In the genomic region with DNA sequence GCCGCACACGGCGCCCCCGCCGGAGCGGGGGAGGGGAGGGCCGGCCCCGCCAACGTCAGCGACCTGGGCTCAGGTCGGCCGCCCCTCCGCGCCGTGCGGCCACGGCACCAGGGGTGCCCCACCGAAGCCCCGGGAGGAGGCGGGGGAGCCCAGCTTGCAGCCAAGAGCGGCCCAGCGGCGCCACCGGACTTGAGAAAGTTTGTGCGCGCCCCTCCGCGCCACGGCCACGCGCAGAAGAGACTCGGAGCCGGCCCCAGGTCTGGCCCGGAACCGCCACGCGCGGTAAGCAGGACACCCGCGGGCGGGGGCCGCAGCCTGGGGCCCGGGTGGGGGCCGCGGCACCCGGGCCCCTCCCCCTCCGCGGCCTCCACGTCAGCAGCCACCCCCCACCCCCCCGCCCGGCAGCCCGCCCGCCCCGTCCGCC, we compare ENCODE assay signal across 8 cellular contexts. TPM values are rescaled to one million over a fixed set of nuclear protein-coding genes. Genes with fewer than 3 reads are reported as not detected.
A peak's percentile ranks its signal among the peaks of the same experiment; 100 is the strongest.
DNase-seq lines count a peak whose midpoint lies in the region; ATAC-seq, FAIRE-seq and TF ChIP-seq lines count a peak whose summit lies in the region.

No MANE protein-coding gene starts in this region.

- peak overlapping the region; percentile 79 for H3K27ac ChIP-seq in astrocyte (ENCODE audit: low read depth, low read length)

- H3K36me3 Mint-ChIP-seq in Caco-2 (ENCODE audit: insufficient read depth, unreplicated experiment) (peaks cover 56% of the 10 kb centered on the region), astrocyte (ENCODE audit: low read depth, unreplicated experiment) (peaks cover 30% of the 10 kb centered on the region)

- intact Hi-C loops in Caco-2 (cut with micrococcal nuclease; ENCODE audit: unreplicated experiment): loop anchor here (2.0 kb wide), 1 partner anchor 42 kb away; a partner anchor contains a TSS

- no TSS peak for BruUV-seq in Caco-2 (replicated peaks; lab: Mats Ljungman, UMichigan)

- ATAC-seq in GM21423 (IDR thresholded peaks at IDR 0.05; ENCODE audit: unreplicated experiment): peak; percentile 36

- H3K9me3 Mint-ChIP-seq in Caco-2 (ENCODE audit: unreplicated experiment) (peaks cover 9% of the 10 kb centered on the region), astrocyte (ENCODE audit: unreplicated experiment) (peaks cover 3% of the 10 kb centered on the region)

- H3K4me3 ChIP-seq in Caco-2 (ENCODE audit: low read depth, low read length) (peak overlapping the region; percentile 49), Loucy (ENCODE audit: low read length, poor library complexity, severe bottlenecking) (peak overlapping the region; percentile 91), astrocyte (ENCODE audit: insufficient read depth, low read depth, low read length) (peak overlapping the region; percentile 89), iPS-18c (ENCODE audit: insufficient read depth, low read depth, low read length) (peak overlapping the region; percentile 59)

- no peak for FAIRE-seq in astrocyte (lab: Jason Lieb, UNC)

- H3K79me2 ChIP-seq in Loucy (ENCODE audit: insufficient read depth, low read length) (peaks cover 80% of the 10 kb centered on the region), astrocyte (ENCODE audit: insufficient read depth, low read length) (peaks cover 96% of the 10 kb centered on the region)

- H3K27me3 ChIP-seq in Caco-2 (replicated peaks; ENCODE audit: control insufficient read depth, insufficient read depth, low read length): no peaks in the 10 kb centered on the region
- H3K27me3 ChIP-seq in Loucy (ENCODE audit: insufficient read depth, low read length, poor library complexity, severe bottlenecking): no peaks in the 10 kb centered on the region
- H3K27me3 ChIP-seq in astrocyte (ENCODE audit: insufficient read depth, low read length): no peaks in the 10 kb centered on the region

- peak overlapping the region; percentile 44; the same call in 1 of the 2 replicates for H2AFZ ChIP-seq in Loucy (ENCODE audit: low read length)
- H2AFZ ChIP-seq in astrocyte (ENCODE audit: low read depth, low read length): no peak overlapping the region

- H3K27me3 Mint-ChIP-seq in Caco-2 (ENCODE audit: insufficient read depth, unreplicated experiment) (no peaks in the 10 kb centered on the region), astrocyte (ENCODE audit: low read depth, unreplicated experiment) (no peaks in the 10 kb centered on the region)

- DNase-seq in Caco-2: peak in 1 of 2 experiments; percentile 39
- no peak for DNase-seq in astrocyte (ENCODE audit: low read depth)
- DNase-seq in stimulated activated CD8-positive, alpha-beta memory T cell treated with anti-CD3 and anti-CD28 coated beads, Interleukin-4, amount 100 ng/mL, for 24 hours (ENCODE audit: low read depth): peak; percentile 4
- DNase-seq in MV-4-11 (lab: John Stamatoyannopoulos, UW): no peak
- no peak for DNase-seq in epidermal melanocyte (ENCODE audit: insufficient read length, low spot score)

- peak overlapping the region; percentile 84 for H3K4me2 ChIP-seq in Loucy (ENCODE audit: low read depth, low read length, poor library complexity, severe bottlenecking)
- peak overlapping the region; percentile 88 for H3K4me2 ChIP-seq in astrocyte (ENCODE audit: low read length)

- H3K4me3 Mint-ChIP-seq in Caco-2 (ENCODE audit: unreplicated experiment) (peak overlapping the region; percentile 77), astrocyte (ENCODE audit: unreplicated experiment) (no peak overlapping the region)

- no peaks in the 10 kb centered on the region for H3K9me3 ChIP-seq in Caco-2
- H3K9me3 ChIP-seq in Loucy (ENCODE audit: insufficient read depth, low read depth, low read length): 0 out of 2 replicates have a peak, but pooled peaks cover 7% of the 10 kb centered on the region
- no peaks in the 10 kb centered on the region for H3K9me3 ChIP-seq in astrocyte (ENCODE audit: insufficient read depth, low read depth, low read length)
- no peaks in the 10 kb centered on the region for H3K9me3 ChIP-seq in iPS-18c (ENCODE audit: control insufficient read depth, insufficient read depth, low read length)

- H3K36me3 ChIP-seq in Caco-2 (ENCODE audit: control insufficient read depth, insufficient read depth, low read length) (no peaks in the 10 kb centered on the region; the same call in 1 of the 2 replicates), Loucy (ENCODE audit: insufficient read depth, low read length) (peaks cover 11% of the 10 kb centered on the region; the same call in 1 of the 2 replicates), astrocyte (ENCODE audit: insufficient read depth, low read length) (peaks cover 13% of the 10 kb centered on the region)

- no peak for TF ChIP-seq CTCF in Caco-2 (IDR thresholded peaks at IDR 0.05; ENCODE audit: insufficient read depth in 1 of 2, low read depth in 1 of 2, low read length in 1 of 2, severe bottlenecking in 1 of 2, unreplicated experiment in 1 of 2)
- TF ChIP-seq CTCF in Loucy (conservative IDR thresholded peaks at IDR 0.05; ENCODE audit: low read length): no peak
- TF ChIP-seq CTCF in astrocyte (IDR thresholded peaks at IDR 0.05; ENCODE audit: insufficient read depth, low read depth, low read length): no peak

- H3K9ac ChIP-seq in Loucy (ENCODE audit: low read depth, low read length, poor library complexity, severe bottlenecking): peak overlapping the region; percentile 73
- H3K9ac ChIP-seq in astrocyte (ENCODE audit: low read length): peak overlapping the region; percentile 92

- CTCF ChIA-PET in Caco-2 (lab: Charles Lee): no interaction called here

- H3K4me1 ChIP-seq in Caco-2 (peaks cover 11% of the 10 kb centered on the region; the same call in 1 of the 2 replicates), Loucy (ENCODE audit: insufficient read depth, low read length, poor library complexity, severe bottlenecking) (peaks cover 28% of the 10 kb centered on the region), astrocyte (ENCODE audit: insufficient read depth, low read length) (peaks cover 33% of the 10 kb centered on the region)

- H3K27ac Mint-ChIP-seq in Caco-2 (ENCODE audit: unreplicated experiment): peak overlapping the region; percentile 76
- no peak overlapping the region for H3K27ac Mint-ChIP-seq in astrocyte (ENCODE audit: unreplicated experiment)

- H3F3A ChIP-seq in Loucy (ENCODE audit: low read depth): no peaks in the 10 kb centered on the region

- H3K9me2 ChIP-seq in Loucy (replicated peaks; ENCODE audit: low read depth, low read length): no peaks in the 10 kb centered on the region

- POLR2A ChIA-PET in Caco-2 (lab: Charles Lee): no interaction called here

- H4K20me1 ChIP-seq in Loucy (ENCODE audit: insufficient read depth, low read length, poor library complexity, severe bottlenecking) (peaks cover 29% of the 10 kb centered on the region), astrocyte (ENCODE audit: insufficient read depth, low read length) (peaks cover 85% of the 10 kb centered on the region)

- peaks cover 38% of the 10 kb centered on the region for H3K4me1 Mint-ChIP-seq in Caco-2 (ENCODE audit: low read depth, unreplicated experiment)
- H3K4me1 Mint-ChIP-seq in astrocyte (ENCODE audit: low read depth, unreplicated experiment): peaks cover 43% of the 10 kb centered on the region

RNA-seq across cellular contexts. Expression of a gene that starts 43.2 kb away (rescaled TPM):
- 350 and 379 TPM in 2 replicates for total RNA-seq in Caco-2 (2022)
- total RNA-seq in astrocyte: 922 and 975 TPM in 2 replicates

RNA-seq across cellular contexts. Expression of a gene that starts 43.4 kb away (rescaled TPM):
- total RNA-seq in Caco-2 (2022): 209 TPM in 2 replicates
- total RNA-seq in astrocyte: 544 and 552 TPM in 2 replicates
